ENCODE assay signal across 27 cellular contexts in the genomic region with DNA sequence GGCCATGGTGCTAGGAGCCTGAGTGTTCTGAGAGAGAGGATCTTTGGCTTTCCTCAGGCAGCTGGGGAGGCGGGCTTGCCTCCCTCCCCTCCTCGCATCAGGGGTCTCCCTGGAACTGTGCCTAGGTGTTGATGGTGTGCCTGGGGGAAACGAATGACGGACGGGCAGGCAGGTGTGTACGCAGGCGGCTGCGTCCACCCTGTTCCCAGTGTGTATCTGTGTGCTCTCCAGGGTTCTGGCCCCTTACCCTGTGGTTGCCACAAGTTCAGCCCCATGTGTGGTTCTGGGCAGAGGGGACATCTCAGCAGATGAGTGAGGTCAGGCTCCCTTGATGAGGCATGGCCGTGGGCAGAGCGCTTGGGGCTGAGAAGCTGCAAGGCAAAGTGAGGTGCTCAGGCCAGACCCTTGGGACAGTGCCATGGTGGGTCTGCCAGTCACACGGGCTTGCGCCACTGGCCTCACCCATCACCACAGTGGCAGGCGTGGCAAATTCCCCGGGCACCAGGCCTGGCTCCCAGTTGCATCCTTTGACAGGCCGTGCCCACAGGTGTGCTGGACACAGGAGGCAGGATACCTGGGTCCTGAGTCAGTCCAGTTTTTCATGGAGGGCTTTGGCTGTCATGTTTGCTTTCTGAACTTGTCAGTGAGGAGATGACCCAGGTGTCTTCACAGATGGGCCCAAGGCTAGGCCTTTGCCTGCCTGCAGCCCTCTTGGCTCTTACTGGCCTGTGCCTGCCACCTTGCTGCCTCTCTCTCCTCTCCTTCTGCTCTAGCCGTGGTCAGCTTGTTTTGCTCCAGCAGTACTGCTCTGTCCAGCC. TPM values are rescaled to one million over a fixed set of nuclear protein-coding genes. Genes with fewer than 3 reads are reported as not detected.
DNase-seq lines count a peak whose midpoint lies in the region; ATAC-seq and TF ChIP-seq lines count a peak whose summit lies in the region.
"Had no signal": no experiment of that assay in that cellular context is flagged by ENCODE, and none has a peak within 500 bp of the region (broad histone marks: within the 10 kb centered on the region; RNA-seq: fewer than 3 reads in every experiment).

No MANE protein-coding gene starts in this region.

- H3K4me2 ChIP-seq in neuronal stem cell (ENCODE audit: insufficient read depth, low read length, poor library complexity, severe bottlenecking): no peak overlapping the region

- H3K36me3 ChIP-seq in neuronal stem cell (replicated peaks in 1 of 2; ENCODE audit: control insufficient read depth in 2 of 2, insufficient read depth in 2 of 2, low read length in 2 of 2) (peaks cover 16 to 24% of the 10 kb centered on the region in 2 donors), thoracic aorta (no peaks in the 10 kb centered on the region)
- H3K36me3 ChIP-seq: MG63 had no signal

- H2BK120ac ChIP-seq in neuronal stem cell (ENCODE audit: low read depth, low read length): no peak overlapping the region

- H3K4me3 ChIP-seq in neuronal stem cell (ENCODE audit: low read length in 2 of 2): no peak overlapping the region
- no peak overlapping the region for H3K4me3 ChIP-seq in thoracic aorta
- H3K4me3 ChIP-seq: HAP-1, MG63, SJSA1, skin epidermis had no signal

- no peak overlapping the region for H3K4ac ChIP-seq in neuronal stem cell (ENCODE audit: low read length)

- no peak overlapping the region for H3K9ac ChIP-seq in neuronal stem cell (ENCODE audit: low read depth, low read length, poor library complexity)

- no peak overlapping the region for H2BK15ac ChIP-seq in neuronal stem cell (ENCODE audit: low read length)

- no peak overlapping the region for H2BK12ac ChIP-seq in neuronal stem cell (ENCODE audit: low read length)

- ATAC-seq in thoracic aorta (ENCODE audit: insufficient number of reproducible peaks, low FRiP score, low read depth): no peak
- ATAC-seq: natural killer cell; stimulated activated naive CD8-positive, alpha-beta T cell treated with anti-CD3 and anti-CD28 coated beads, Interleukin-15, Interleukin-2, amounts not matched to agents 100 U/mL and 50 U/mL, for 24 hours had no signal

- H3K4me1 ChIP-seq in neuronal stem cell (ENCODE audit: control insufficient read depth in 2 of 2, insufficient read depth in 1 of 2, low read depth in 1 of 2, low read length in 2 of 2): peaks cover 8 to 17% of the 10 kb centered on the region in 2 donors
- peaks cover 9 to 23% of the 10 kb centered on the region in 2 donors for H3K4me1 ChIP-seq in thoracic aorta (ENCODE audit: control insufficient read depth in 1 of 2, low read depth in 2 of 2)
- H3K4me1 ChIP-seq: HAP-1, SJSA1 had no signal

- H2BK5ac ChIP-seq in neuronal stem cell (ENCODE audit: low read length): peak overlapping the region; percentile 58

- WGBS in neuronal stem cell (ENCODE audit: extremely low coverage in 2 of 2, insufficient read length in 2 of 2, insufficient replicate concordance in 1 of 2), 2 donors: no CpG with 5 or more reads among the region's 16 CpGs

- H4K91ac ChIP-seq in neuronal stem cell (ENCODE audit: low read depth, low read length, poor library complexity): no peak overlapping the region

- peaks cover 13% of the 10 kb centered on the region for H3K36me3 Mint-ChIP-seq in brain
- H3K36me3 Mint-ChIP-seq: activated naive CD8-positive, alpha-beta T cell treated with anti-CD3 and anti-CD28 coated beads, Interleukin-2, amount 10 ng/mL, durations not matched to agents 7 days and 5 days; CD4-positive, alpha-beta memory T cell; natural killer cell had no signal

- H3K79me1 ChIP-seq in neuronal stem cell (ENCODE audit: low read depth, low read length): peaks cover 22% of the 10 kb centered on the region

- H3K9me3 ChIP-seq in neuronal stem cell (replicated peaks in 1 of 2; ENCODE audit: control insufficient read depth in 2 of 2, insufficient read depth in 1 of 2, low read depth in 1 of 2, low read length in 2 of 2): no peaks in the 10 kb centered on the region
- no peaks in the 10 kb centered on the region for H3K9me3 ChIP-seq in thoracic aorta
- H3K9me3 ChIP-seq: HAP-1, MG63, SJSA1 had no signal

- TF ChIP-seq CTCF in brain (conservative IDR thresholded peaks at IDR 0.05) (no peak), thoracic aorta (IDR thresholded peaks at IDR 0.05) (no peak)

- H3K18ac ChIP-seq in neuronal stem cell (ENCODE audit: low read length): peak overlapping the region; percentile 40

- H3K27me3 ChIP-seq in neuronal stem cell (ENCODE audit: control insufficient read depth in 3 of 3, insufficient read depth in 3 of 3, low read depth in 1 of 3, low read length in 3 of 3) (no peaks in the 10 kb centered on the region), thoracic aorta (replicated peaks; ENCODE audit: insufficient read depth) (no peaks in the 10 kb centered on the region)
- H3K27me3 ChIP-seq: MG63, SJSA1 had no signal

- H2AK5ac ChIP-seq in neuronal stem cell (ENCODE audit: low read depth, low read length): no peak overlapping the region

- H4K8ac ChIP-seq in neuronal stem cell (ENCODE audit: low read depth, low read length): peak overlapping the region; percentile 94

- H3K4me1 Mint-ChIP-seq in brain: peaks cover 52% of the 10 kb centered on the region
- H3K4me1 Mint-ChIP-seq: activated CD4-positive, alpha-beta T cell treated with anti-CD3 and anti-CD28 coated beads, Interleukin-2, amount 10 ng/mL, durations not matched to agents 24 days and 14 days; activated naive CD8-positive, alpha-beta T cell treated with anti-CD3 and anti-CD28 coated beads, Interleukin-2, amount 10 ng/mL, durations not matched to agents 7 days and 5 days; CD4-positive, alpha-beta memory T cell; IgD-negative memory B cell; natural killer cell had no signal

- no peaks in the 10 kb centered on the region for H3K9me3 Mint-ChIP-seq in brain
- H3K9me3 Mint-ChIP-seq: activated CD4-positive, alpha-beta T cell treated with anti-CD3 and anti-CD28 coated beads, Interleukin-2, amount 10 ng/mL, durations not matched to agents 24 days and 14 days; activated naive CD8-positive, alpha-beta T cell treated with anti-CD3 and anti-CD28 coated beads, Interleukin-2, amount 10 ng/mL, durations not matched to agents 7 days and 5 days; CD4-positive, alpha-beta memory T cell; dendritic cell treated with granulocyte-macrophage colony-stimulating factor and Interleukin-4, amounts not matched to agents 40 ng/mL and 50 ng/mL, for 4 days; IgD-negative memory B cell; natural killer cell; T-helper 1 cell treated with Interleukin-12 subunit alpha and Interleukin-12 subunit beta and Interleukin-4 antibody, amounts not matched to agents 30 μg/mL and 1 μg/mL, for 36 hours had no signal

- H3K27ac Mint-ChIP-seq in brain: peak overlapping the region; percentile 24 to 81 (median 73)
- H3K27ac Mint-ChIP-seq: activated CD4-positive, alpha-beta T cell treated with anti-CD3 and anti-CD28 coated beads, Interleukin-2, amount 10 ng/mL, durations not matched to agents 24 days and 14 days; activated naive CD8-positive, alpha-beta T cell treated with anti-CD3 and anti-CD28 coated beads, Interleukin-2, amount 10 ng/mL, durations not matched to agents 7 days and 5 days; CD4-positive, alpha-beta memory T cell; IgD-negative memory B cell; natural killer cell; T-helper 1 cell treated with Interleukin-12 subunit alpha and Interleukin-12 subunit beta and Interleukin-4 antibody, amounts not matched to agents 30 μg/mL and 1 μg/mL, for 36 hours had no signal

- peak overlapping the region; percentile 100 for H3K23ac ChIP-seq in neuronal stem cell (ENCODE audit: low read depth, low read length, poor library complexity)

- H3K14ac ChIP-seq in neuronal stem cell (ENCODE audit: low read length): peak overlapping the region; percentile 57

- H3K27ac ChIP-seq in neuronal stem cell (replicated peaks; ENCODE audit: low read length): no peak overlapping the region
- peak overlapping the region; percentile 67 to 74 for H3K27ac ChIP-seq in thoracic aorta
- H3K27ac ChIP-seq: SJSA1 had no signal

- H3K4me3 Mint-ChIP-seq in brain: no peak overlapping the region
- H3K4me3 Mint-ChIP-seq: activated CD4-positive, alpha-beta T cell treated with anti-CD3 and anti-CD28 coated beads, Interleukin-2, amount 10 ng/mL, durations not matched to agents 24 days and 14 days; activated naive CD8-positive, alpha-beta T cell treated with anti-CD3 and anti-CD28 coated beads, Interleukin-2, amount 10 ng/mL, durations not matched to agents 7 days and 5 days; CD4-positive, alpha-beta memory T cell; dendritic cell treated with granulocyte-macrophage colony-stimulating factor and Interleukin-4, amounts not matched to agents 40 ng/mL and 50 ng/mL, for 4 days; natural killer cell; T-helper 1 cell treated with Interleukin-12 subunit alpha and Interleukin-12 subunit beta and Interleukin-4 antibody, amounts not matched to agents 30 μg/mL and 1 μg/mL, for 36 hours had no signal

- peak; percentile 30 for DNase-seq in LoVo (ENCODE audit: low spot score)
- no peak for DNase-seq in neuronal stem cell (ENCODE audit: low spot score)
- DNase-seq in thoracic aorta (ENCODE audit: low spot score): no peak
- DNase-seq in hepatic stellate cell (ENCODE audit: low spot score): no peak
- no peak for DNase-seq in HT-29 (ENCODE audit: low spot score)
- DNase-seq in NCI-H1417 treated with DMSO at 0.1 percent for 48 hours (lab: John Stamatoyannopoulos, UW): no peak
- DNase-seq: activated CD4-positive, alpha-beta T cell treated with anti-CD3 and anti-CD28 coated beads, Interleukin-2, amount 10 ng/mL, durations not matched to agents 24 days and 14 days; activated naive CD8-positive, alpha-beta T cell treated with anti-CD3 and anti-CD28 coated beads, Interleukin-2, amount 10 ng/mL, durations not matched to agents 7 days and 5 days; CD4-positive, alpha-beta memory T cell; DMS53; left colon; mesendoderm; MG63; natural killer cell; NCI-H1436 treated with DMSO at 0.1 percent for 48 hours; NCI-H524; posterior cingulate gyrus; stimulated activated CD4-positive, alpha-beta T cell treated with anti-CD3 and anti-CD28 coated beads, Interleukin-4, amount 100 ng/mL, for 1 hour; stimulated activated naive CD8-positive, alpha-beta T cell treated with anti-CD3 and anti-CD28 coated beads, Interleukin-15, Interleukin-2, amounts not matched to agents 100 U/mL and 50 U/mL, for 24 hours had no signal

- no peak overlapping the region for H2AFZ ChIP-seq in neuronal stem cell (ENCODE audit: low read length)

- H3K27me3 Mint-ChIP-seq in brain: peaks cover 3% of the 10 kb centered on the region
- H3K27me3 Mint-ChIP-seq: activated CD4-positive, alpha-beta T cell treated with anti-CD3 and anti-CD28 coated beads, Interleukin-2, amount 10 ng/mL, durations not matched to agents 24 days and 14 days; activated naive CD8-positive, alpha-beta T cell treated with anti-CD3 and anti-CD28 coated beads, Interleukin-2, amount 10 ng/mL, durations not matched to agents 7 days and 5 days; CD4-positive, alpha-beta memory T cell; dendritic cell treated with granulocyte-macrophage colony-stimulating factor and Interleukin-4, amounts not matched to agents 40 ng/mL and 50 ng/mL, for 4 days; IgD-negative memory B cell had no signal

RNA-seq across cellular contexts. Expression of a gene that starts 27.3 kb away (rescaled TPM):
- polyA plus RNA-seq in brain (ENCODE audit: insufficient read depth, low read depth, low replicate concordance): 48.7 TPM
- 36.9 TPM for polyA plus RNA-seq in neuronal stem cell (2013, experiment 1 of 2)
- 37.0 TPM for polyA plus RNA-seq in neuronal stem cell (2013, experiment 2 of 2)
- total RNA-seq in thoracic aorta: 1 to 10 TPM; 3.9 to 5.4 TPM
- 3.1 and 6.0 TPM in 2 replicates for total RNA-seq in HT-29 (2014; rRNA removed; shearing (Covaris generic))

RNA-seq across cellular contexts. Expression of a gene that starts 44.2 kb away (rescaled TPM):
- polyA plus RNA-seq in brain (ENCODE audit: insufficient read depth, low read depth, low replicate concordance): 4.2 TPM
- polyA plus RNA-seq in neuronal stem cell (2013, experiment 1 of 2): 2.0 TPM
- polyA plus RNA-seq in neuronal stem cell (2013, experiment 2 of 2): 2.2 TPM
- total RNA-seq in thoracic aorta: under 1 TPM in 1 of 2 donors, not detected in 1; 0.71 TPM
- 0.55 TPM in 1 of 2 replicates, not detected in the other for total RNA-seq in HT-29 (2014; rRNA removed; shearing (Covaris generic))
- total RNA-seq: activated CD4-positive, alpha-beta T cell treated with anti-CD3 and anti-CD28 coated beads, Interleukin-2, amount 10 ng/mL, durations not matched to agents 24 days and 14 days; bronchial epithelial cell; CD4-positive, alpha-beta memory T cell; SJSA1 had no signal
- polyA plus RNA-seq: CD4-positive, alpha-beta memory T cell had no signal

RNA-seq across cellular contexts. Expression of a gene that starts 47.7 kb away (rescaled TPM):
- polyA plus RNA-seq in brain (ENCODE audit: insufficient read depth, low read depth, low replicate concordance): 13.4 TPM
- polyA plus RNA-seq in neuronal stem cell (2013, experiment 1 of 2): 4.5 TPM
- 4.5 TPM for polyA plus RNA-seq in neuronal stem cell (2013, experiment 2 of 2)
- 1 to 10 TPM; 3.5 to 4.5 TPM for total RNA-seq in thoracic aorta
- 0.26 and 1.5 TPM in 2 replicates for total RNA-seq in HT-29 (2014; rRNA removed; shearing (Covaris generic))
- total RNA-seq: activated CD4-positive, alpha-beta T cell treated with anti-CD3 and anti-CD28 coated beads, Interleukin-2, amount 10 ng/mL, durations not matched to agents 24 days and 14 days had no signal
